26 cellular contexts compared by ENCODE assay signal in the genomic region with DNA sequence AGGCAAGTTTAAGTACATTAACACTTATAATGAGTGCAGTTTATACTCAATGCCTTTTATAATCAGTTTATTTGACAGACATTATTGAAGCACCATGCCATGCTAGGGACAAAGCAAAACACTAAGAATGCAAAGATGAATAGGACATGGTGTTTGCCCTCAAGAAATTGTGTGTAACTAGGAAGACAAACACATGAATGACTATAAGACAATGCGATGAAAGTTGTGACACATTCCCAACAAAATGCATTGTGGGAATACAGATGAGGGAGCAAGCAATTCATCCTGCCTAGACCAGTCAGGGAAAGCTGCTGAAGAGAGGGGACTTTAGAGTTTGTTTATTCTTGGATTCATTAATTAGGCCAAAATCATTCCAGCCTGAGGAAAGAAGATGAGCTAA.
"Had no signal": no experiment of that assay in that cellular context is flagged by ENCODE, and none has a peak within 500 bp of the region (broad histone marks: within the 10 kb centered on the region; RNA-seq: fewer than 3 reads in every experiment).

No MANE protein-coding gene starts in this region.

- H3K9me3 Mint-ChIP-seq: activated B cell treated with CpG ODN at 0.5 μM for 24 hours; activated CD4-positive, alpha-beta T cell treated with anti-CD3 and anti-CD28 coated beads, Interleukin-2, amount 10 ng/mL, durations not matched to agents 24 days and 14 days; activated naive CD4-positive, alpha-beta T cell treated with anti-CD3 and anti-CD28 coated beads, Interleukin-2, amount 50 U/mL, for 24 hours; activated T-helper 1 cell treated with anti-CD3 and anti-CD28 coated beads, Interleukin-12 subunit alpha, Interleukin-12 subunit beta, Interleukin-2, Interleukin-4 antibody, amounts not matched to agents 30 ng/mL and 10 ng/mL and 1 ng/mL, durations not matched to agents 14 hours and 24 hours and 36 hours had no signal

- ATAC-seq: activated CD8-positive, alpha-beta memory T cell treated with anti-CD3 and anti-CD28 coated beads, Interleukin-2, amount 10 ng/mL, durations not matched to agents 7 days and 5 days; Panc1; T-helper 17 cell had no signal

- H3K4me1 Mint-ChIP-seq: activated B cell treated with CpG ODN at 0.5 μM for 24 hours; activated CD4-positive, alpha-beta T cell treated with anti-CD3 and anti-CD28 coated beads, Interleukin-2, amount 10 ng/mL, durations not matched to agents 24 days and 14 days; activated CD8-positive, alpha-beta memory T cell treated with anti-CD3 and anti-CD28 coated beads, Interleukin-2, amount 10 ng/mL, durations not matched to agents 7 days and 5 days; activated naive CD4-positive, alpha-beta T cell treated with anti-CD3 and anti-CD28 coated beads, Interleukin-2, amount 50 U/mL, for 24 hours; central memory CD8-positive, alpha-beta T cell; T-helper 17 cell had no signal

- H3K4me3 ChIP-seq: SJSA1 had no signal

- H3K27me3 Mint-ChIP-seq: activated B cell treated with CpG ODN at 0.5 μM for 24 hours; activated CD4-positive, alpha-beta T cell treated with anti-CD3 and anti-CD28 coated beads, Interleukin-2, amount 10 ng/mL, durations not matched to agents 24 days and 14 days; activated CD8-positive, alpha-beta memory T cell treated with anti-CD3 and anti-CD28 coated beads, Interleukin-2, amount 10 ng/mL, durations not matched to agents 7 days and 5 days; activated naive CD4-positive, alpha-beta T cell treated with anti-CD3 and anti-CD28 coated beads, Interleukin-2, amount 50 U/mL, for 24 hours; activated T-cell treated with anti-CD3 and anti-CD28 coated beads, Interleukin-2, amount 50 U/mL, for 24 hours; central memory CD8-positive, alpha-beta T cell; T-helper 17 cell had no signal

- H3K36me3 Mint-ChIP-seq: activated CD8-positive, alpha-beta memory T cell treated with anti-CD3 and anti-CD28 coated beads, Interleukin-2, amount 10 ng/mL, durations not matched to agents 7 days and 5 days; activated naive CD4-positive, alpha-beta T cell treated with anti-CD3 and anti-CD28 coated beads, Interleukin-2, amount 50 U/mL, for 24 hours had no signal

- H3K9me3 ChIP-seq: SJSA1 had no signal

- H3K4me1 ChIP-seq: SJSA1 had no signal

- DNase-seq: activated B cell treated with CpG ODN at 0.5 μM for 24 hours; activated CD4-positive, alpha-beta T cell treated with anti-CD3 and anti-CD28 coated beads for 1 hour; activated CD4-positive, alpha-beta T cell treated with anti-CD3 and anti-CD28 coated beads, Interleukin-2, amount 10 ng/mL, durations not matched to agents 24 days and 14 days; activated CD4-positive, alpha-beta T cell treated with anti-CD3 and anti-CD28 coated beads, Interleukin-2, amount 50 U/mL, for 48 hours; activated CD8-positive, alpha-beta memory T cell treated with anti-CD3 and anti-CD28 coated beads, Interleukin-2, amount 10 ng/mL, durations not matched to agents 7 days and 5 days; activated effector memory CD4-positive, alpha-beta T cell treated with Interleukin-2 at 50 U/mL for 16 hours; activated naive CD4-positive, alpha-beta T cell; activated T-cell treated with anti-CD3 and anti-CD28 coated beads, Interleukin-2, amount 50 U/mL, for 24 hours; aorta; MM.1S; NCI-H1105; NCI-H1436; NCI-H1694 treated with DMSO at 0.1 percent for 48 hours; NCI-H2029 treated with DMSO at 0.1 percent for 48 hours; NCI-H446 treated with DMSO at 0.1 percent for 48 hours; NCI-H524 treated with DMSO at 0.1 percent for 48 hours; NCI-H748 treated with DMSO at 0.1 percent for 48 hours; SHP77; T-helper 17 cell; T-helper 9 cell had no signal

- H3K27ac ChIP-seq: RWPE1, SJSA1 had no signal

- H3K27me3 ChIP-seq: SJSA1 had no signal

- H3K27ac Mint-ChIP-seq: activated B cell treated with CpG ODN at 0.5 μM for 24 hours; activated CD4-positive, alpha-beta T cell treated with anti-CD3 and anti-CD28 coated beads, Interleukin-2, amount 10 ng/mL, durations not matched to agents 24 days and 14 days; activated CD8-positive, alpha-beta memory T cell treated with anti-CD3 and anti-CD28 coated beads, Interleukin-2, amount 10 ng/mL, durations not matched to agents 7 days and 5 days; activated naive CD4-positive, alpha-beta T cell treated with anti-CD3 and anti-CD28 coated beads, Interleukin-2, amount 50 U/mL, for 24 hours; activated T-cell treated with anti-CD3 and anti-CD28 coated beads, Interleukin-2, amount 50 U/mL, for 24 hours; activated T-helper 1 cell treated with anti-CD3 and anti-CD28 coated beads, Interleukin-12 subunit alpha, Interleukin-12 subunit beta, Interleukin-2, Interleukin-4 antibody, amounts not matched to agents 30 ng/mL and 10 ng/mL and 1 ng/mL, durations not matched to agents 14 hours and 24 hours and 36 hours; T-helper 17 cell had no signal

- H3K36me3 ChIP-seq: SJSA1 had no signal

- H3K4me3 Mint-ChIP-seq: activated B cell treated with CpG ODN at 0.5 μM for 24 hours; activated CD4-positive, alpha-beta T cell treated with anti-CD3 and anti-CD28 coated beads, Interleukin-2, amount 10 ng/mL, durations not matched to agents 24 days and 14 days; activated CD8-positive, alpha-beta memory T cell treated with anti-CD3 and anti-CD28 coated beads, Interleukin-2, amount 10 ng/mL, durations not matched to agents 7 days and 5 days; activated naive CD4-positive, alpha-beta T cell treated with anti-CD3 and anti-CD28 coated beads, Interleukin-2, amount 50 U/mL, for 24 hours; activated T-cell treated with anti-CD3 and anti-CD28 coated beads, Interleukin-2, amount 50 U/mL, for 24 hours; activated T-helper 1 cell treated with anti-CD3 and anti-CD28 coated beads, Interleukin-12 subunit alpha, Interleukin-12 subunit beta, Interleukin-2, Interleukin-4 antibody, amounts not matched to agents 30 ng/mL and 10 ng/mL and 1 ng/mL, durations not matched to agents 14 hours and 24 hours and 36 hours; central memory CD8-positive, alpha-beta T cell; T-helper 17 cell had no signal
